In the genomic region with DNA sequence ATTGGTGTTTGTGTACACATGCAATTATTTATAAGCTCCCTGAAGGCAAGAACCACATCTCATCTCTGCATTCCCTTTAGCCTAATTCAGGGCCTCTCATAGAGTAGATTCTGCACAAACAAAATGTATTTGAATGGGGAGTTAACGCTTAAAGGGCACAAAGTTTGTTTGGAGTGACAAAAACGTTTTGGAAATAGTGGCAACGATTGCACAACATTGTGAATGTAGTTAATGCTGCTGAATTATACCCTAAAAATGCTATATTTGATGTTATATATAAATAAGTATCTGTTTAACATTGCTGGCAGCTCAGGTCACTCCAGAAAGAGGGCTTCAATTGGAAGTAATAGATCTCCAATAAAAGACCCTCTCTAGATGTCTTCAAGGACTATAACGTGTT, we compare ENCODE assay signal across 23 cellular contexts. TPM values are rescaled to one million over a fixed set of nuclear protein-coding genes. Genes with fewer than 3 reads are reported as not detected.
DNase-seq lines count a peak whose midpoint lies in the region; ATAC-seq and TF ChIP-seq lines count a peak whose summit lies in the region.
"Had no signal": no experiment of that assay in that cellular context is flagged by ENCODE, and none has a peak within 500 bp of the region (broad histone marks: within the 10 kb centered on the region; RNA-seq: fewer than 3 reads in every experiment).

No MANE protein-coding gene starts in this region.

- H3K27ac ChIP-seq in VCaP (peak overlapping the region; percentile 46), esophagus squamous epithelium (peak overlapping the region in 3 of 4 donors; percentile 63 to 82 (median 75))
- no peak overlapping the region for H3K27ac ChIP-seq in naive thymus-derived CD4-positive, alpha-beta T cell (ENCODE audit: low read depth, low read length)
- H3K27ac ChIP-seq: 22Rv1; A549; BLaER1 treated with 17β-estradiol and CSF1 and Interleukin-3, amounts not matched to agents 10 nM and 100 nM had no signal

- no peaks in the 10 kb centered on the region for H3K9me3 Mint-ChIP-seq in activated naive CD4-positive, alpha-beta T cell treated with anti-CD3 and anti-CD28 coated beads, Interleukin-2, amount 50 U/mL, for 24 hours
- no peaks in the 10 kb centered on the region for H3K9me3 Mint-ChIP-seq in activated naive CD4-positive, alpha-beta T cell treated with anti-CD3 and anti-CD28 coated beads, Interleukin-2, amount 50 U/mL, for 72 hours
- H3K9me3 Mint-ChIP-seq in naive thymus-derived CD4-positive, alpha-beta T cell, result peaks cover 0 to 1% (median 0%) of the 10 kb centered on the region in 11 donors
- H3K9me3 Mint-ChIP-seq: CD14-positive monocyte; CD4-positive, alpha-beta T cell; GM23338; H9 had no signal

- peaks cover 58% of the 10 kb centered on the region for H3K4me1 Mint-ChIP-seq in activated naive CD4-positive, alpha-beta T cell treated with anti-CD3 and anti-CD28 coated beads, Interleukin-2, amount 50 U/mL, for 24 hours
- H3K4me1 Mint-ChIP-seq in naive thymus-derived CD4-positive, alpha-beta T cell, result peaks cover 30 to 65% (median 56%) of the 10 kb centered on the region in 7 donors
- H3K4me1 Mint-ChIP-seq: GM23338 had no signal

- peaks cover 0 to 76% (median 4%) of the 10 kb centered on the region in 3 donors for H3K36me3 ChIP-seq in esophagus squamous epithelium
- peaks cover 0 to 4% (median 0%) of the 10 kb centered on the region in 3 experiments for H3K36me3 ChIP-seq in naive thymus-derived CD4-positive, alpha-beta T cell (ENCODE audit: control insufficient read depth in 2 of 3, insufficient read depth in 3 of 3, low read length in 3 of 3)

- H3K36me3 Mint-ChIP-seq in activated naive CD4-positive, alpha-beta T cell treated with anti-CD3 and anti-CD28 coated beads, Interleukin-2, amount 50 U/mL, for 24 hours, result peaks cover 36% of the 10 kb centered on the region
- H3K36me3 Mint-ChIP-seq in activated naive CD4-positive, alpha-beta T cell treated with anti-CD3 and anti-CD28 coated beads, Interleukin-2, amount 50 U/mL, for 72 hours, result peaks cover 19 to 52% of the 10 kb centered on the region in 2 donors
- peaks cover 0 to 40% (median 26%) of the 10 kb centered on the region in 5 donors for H3K36me3 Mint-ChIP-seq in naive thymus-derived CD4-positive, alpha-beta T cell

- H3K9me3 ChIP-seq in esophagus squamous epithelium, result no peaks in the 10 kb centered on the region
- no peaks in the 10 kb centered on the region for H3K9me3 ChIP-seq in naive thymus-derived CD4-positive, alpha-beta T cell (ENCODE audit: control insufficient read depth in 2 of 3, low read length in 3 of 3)
- H3K9me3 ChIP-seq: A549; BE2C; BLaER1 treated with 17β-estradiol and CSF1 and Interleukin-3, amounts not matched to agents 10 nM and 100 nM had no signal

- TF ChIP-seq CTCF in VCaP (conservative IDR thresholded peaks at IDR 0.05), result no peak
- no peak for TF ChIP-seq CTCF in esophagus squamous epithelium (IDR thresholded peaks at IDR 0.05)

- peaks cover 8 to 98% (median 13%) of the 10 kb centered on the region in 3 donors for H3K4me1 ChIP-seq in esophagus squamous epithelium
- H3K4me1 ChIP-seq in naive thymus-derived CD4-positive, alpha-beta T cell (ENCODE audit: control insufficient read depth in 2 of 2, insufficient read depth in 2 of 2, low read length in 2 of 2), result peaks cover 36 to 56% of the 10 kb centered on the region in 2 donors
- H3K4me1 ChIP-seq: A549 had no signal

- H3K27ac Mint-ChIP-seq in activated naive CD4-positive, alpha-beta T cell treated with anti-CD3 and anti-CD28 coated beads, Interleukin-2, amount 50 U/mL, for 24 hours, result peak overlapping the region; percentile 86
- H3K27ac Mint-ChIP-seq in activated naive CD4-positive, alpha-beta T cell treated with anti-CD3 and anti-CD28 coated beads, Interleukin-2, amount 50 U/mL, for 72 hours, result no peak overlapping the region
- peak overlapping the region in 6 of 9 donors; percentile 22 to 96 (median 66) for H3K27ac Mint-ChIP-seq in naive thymus-derived CD4-positive, alpha-beta T cell
- H3K27ac Mint-ChIP-seq: GM23338, H9 had no signal

- H3K27me3 Mint-ChIP-seq in activated naive CD4-positive, alpha-beta T cell treated with anti-CD3 and anti-CD28 coated beads, Interleukin-2, amount 50 U/mL, for 24 hours, result no peaks in the 10 kb centered on the region
- no peaks in the 10 kb centered on the region for H3K27me3 Mint-ChIP-seq in naive thymus-derived CD4-positive, alpha-beta T cell
- H3K27me3 Mint-ChIP-seq: CD4-positive, alpha-beta T cell had no signal

- CTCF ChIA-PET in naive thymus-derived CD4-positive, alpha-beta T cell (lab: Charles Lee), result interaction anchor here (0.5 kb wide), 1 partner anchor 303 kb away, joined by 3 read pairs; no protein-coding TSS in a partner anchor

- ATAC-seq in activated naive CD4-positive, alpha-beta T cell treated with anti-CD3 and anti-CD28 coated beads, Interleukin-2, amount 50 U/mL, for 72 hours, result no peak
- ATAC-seq in naive thymus-derived CD4-positive, alpha-beta T cell, result no peak
- ATAC-seq in GM21515 (IDR thresholded peaks at IDR 0.05; ENCODE audit: unreplicated experiment), result no peak
- ATAC-seq: A549, GM23338, HCT116 had no signal

- WGBS in esophagus squamous epithelium, 2 donors, result 64 to 70% methylated on average over 4 of the region's 4 CpGs

- no peak for TF ChIP-seq POLR2A in esophagus squamous epithelium (IDR thresholded peaks at IDR 0.05)

- peak overlapping the region in 2 of 4 donors; percentile 1 to 25 for H3K4me3 ChIP-seq in esophagus squamous epithelium
- H3K4me3 ChIP-seq in naive thymus-derived CD4-positive, alpha-beta T cell (ENCODE audit: low read length), result no peak overlapping the region
- H3K4me3 ChIP-seq: A549; BLaER1 treated with 17β-estradiol and CSF1 and Interleukin-3, amounts not matched to agents 10 nM and 100 nM; GM23338 had no signal

- intact Hi-C loops in esophagus squamous epithelium (cut with DNase I), result loop anchor here (10.0 kb wide), 1 partner anchor 54 kb away; no protein-coding TSS in a partner anchor
- intact Hi-C loops in naive thymus-derived CD4-positive, alpha-beta T cell (cut with micrococcal nuclease), result no loop called here

- DNase-seq in activated naive CD4-positive, alpha-beta T cell treated with anti-CD3 and anti-CD28 coated beads, Interleukin-2, amount 50 U/mL, for 72 hours (ENCODE audit: low spot score in 2 of 2), result no peak
- DNase-seq in esophagus squamous epithelium (lab: John Stamatoyannopoulos, UW), result no peak
- no peak for DNase-seq in naive thymus-derived CD4-positive, alpha-beta T cell
- no peak for DNase-seq in 8988T
- no peak for DNase-seq in NCI-H446 treated with DMSO at 0.1 percent for 48 hours (lab: John Stamatoyannopoulos, UW)
- DNase-seq: ACHN; AML-193; BE2C; Calu3; CD4-positive, alpha-beta T cell; COR-L47; DMS53; DND-41; H9 had no signal

- no peaks in the 10 kb centered on the region for H3K27me3 ChIP-seq in esophagus squamous epithelium
- H3K27me3 ChIP-seq in naive thymus-derived CD4-positive, alpha-beta T cell (ENCODE audit: control insufficient read depth in 2 of 2, insufficient read depth in 2 of 2, low read length in 2 of 2), result no peaks in the 10 kb centered on the region
- H3K27me3 ChIP-seq: BE2C; BLaER1 treated with 17β-estradiol and CSF1 and Interleukin-3, amounts not matched to agents 10 nM and 100 nM had no signal

- POLR2A ChIA-PET in naive thymus-derived CD4-positive, alpha-beta T cell (lab: Charles Lee), result interaction anchor here (1.0 kb wide), 1 partner anchor 43 kb away, joined by 3 read pairs; a partner anchor contains a TSS

- H3K4me3 Mint-ChIP-seq in activated naive CD4-positive, alpha-beta T cell treated with anti-CD3 and anti-CD28 coated beads, Interleukin-2, amount 50 U/mL, for 24 hours, result no peak overlapping the region
- no peak overlapping the region for H3K4me3 Mint-ChIP-seq in naive thymus-derived CD4-positive, alpha-beta T cell
- H3K4me3 Mint-ChIP-seq: CD14-positive monocyte; CD4-positive, alpha-beta T cell; GM23338; H9 had no signal

RNA-seq across cellular contexts. Expression of a gene that starts 42.8 kb away (rescaled TPM):
- 10 to 100 TPM; 14.5 to 45.1 TPM for total RNA-seq in activated naive CD4-positive, alpha-beta T cell treated with anti-CD3 and anti-CD28 coated beads, Interleukin-2, amount 50 U/mL, for 72 hours
- total RNA-seq in esophagus squamous epithelium, result 10 to 100 TPM; 13.2 to 20.8 (median 16.8) TPM
- 10 to 100 TPM; 12.4 to 21.7 (median 19.5) TPM for total RNA-seq in naive thymus-derived CD4-positive, alpha-beta T cell
- 10 to 100 TPM in 1 of 2 donors, 1 to 10 TPM in 1; 8.2 to 14.5 TPM for polyA plus RNA-seq in naive thymus-derived CD4-positive, alpha-beta T cell

RNA-seq across cellular contexts. Expression of a gene that starts 51.8 kb away (rescaled TPM):
- total RNA-seq in activated naive CD4-positive, alpha-beta T cell treated with anti-CD3 and anti-CD28 coated beads, Interleukin-2, amount 50 U/mL, for 72 hours, result under 1 TPM; 0.11 to 0.84 TPM
- total RNA-seq in esophagus squamous epithelium, result under 1 TPM; 0.18 to 0.83 (median 0.55) TPM
- total RNA-seq in naive thymus-derived CD4-positive, alpha-beta T cell, result 1 to 10 TPM in 1 of 5 experiments, under 1 TPM in 4; 0.16 to 1.4 (median 0.17) TPM
- under 1 TPM; 0.05 to 0.09 TPM for polyA plus RNA-seq in naive thymus-derived CD4-positive, alpha-beta T cell

Comparison
In these comparisons a context has a peak if more than half of its experiments do, and no peak if none do; other contexts are left out.
1. H3K27ac Mint-ChIP-seq: peak in activated naive CD4-positive, alpha-beta T cell treated with anti-CD3 and anti-CD28 coated beads, Interleukin-2, amount 50 U/mL, for 24 hours (single experiment) and naive thymus-derived CD4-positive, alpha-beta T cell (6 of 9); none in activated naive CD4-positive, alpha-beta T cell treated with anti-CD3 and anti-CD28 coated beads, Interleukin-2, amount 50 U/mL, for 72 hours (0 of 2).